In genomic region chr16:67641779-67642708, GRCh38 we compare ENCODE assay signal across 11 cellular contexts. TPM values are rescaled to one million over a fixed set of nuclear protein-coding genes. Genes with fewer than 3 reads are reported as not detected.
DNase-seq lines count a peak whose midpoint lies in the region; ATAC-seq and TF ChIP-seq lines count a peak whose summit lies in the region.
"Had no signal": no experiment of that assay in that cellular context is flagged by ENCODE, and none has a peak within 500 bp of the region (broad histone marks: within the 10 kb centered on the region; RNA-seq: fewer than 3 reads in every experiment).

No MANE protein-coding gene starts in this region.

- H3K27me3 Mint-ChIP-seq in T-helper 1 cell treated with Interleukin-12 subunit alpha and Interleukin-12 subunit beta and Interleukin-4 antibody, amounts not matched to agents 30 μg/mL and 1 μg/mL, for 36 hours (ENCODE audit: low read depth), result no peaks in the 10 kb centered on the region
- no peaks in the 10 kb centered on the region for H3K27me3 Mint-ChIP-seq in naive thymus-derived CD4-positive, alpha-beta T cell

- H3K27ac ChIP-seq in mammary epithelial cell (ENCODE audit: insufficient read depth, low read depth, low read length) (no peak overlapping the region), thoracic aorta (peak overlapping the region in 1 of 2 donors; percentile 15)
- H3K27ac ChIP-seq in naive thymus-derived CD4-positive, alpha-beta T cell (ENCODE audit: low read depth, low read length), result no peak overlapping the region
- H3K27ac ChIP-seq: neutrophil had no signal

- H3K79me2 ChIP-seq in mammary epithelial cell (ENCODE audit: insufficient read depth, low read length), result no peaks in the 10 kb centered on the region

- H3K9ac ChIP-seq in mammary epithelial cell (ENCODE audit: insufficient read depth, low read length), result no peak overlapping the region

- DNase-seq in T-helper 1 cell, result no peak
- peak; percentile 52 for DNase-seq in mammary epithelial cell
- DNase-seq in hippocampal formation (lab: John Stamatoyannopoulos, UW), result peak; percentile 62
- DNase-seq in thoracic aorta (ENCODE audit: low spot score), result no peak
- DNase-seq in SW 1271 (lab: John Stamatoyannopoulos, UW), result no peak
- no peak for DNase-seq in activated CD4-positive, alpha-beta T cell treated with anti-CD3 and anti-CD28 coated beads, Interleukin-2, amount 50 U/mL, for 1 hour
- DNase-seq in naive thymus-derived CD4-positive, alpha-beta T cell, result no peak
- DNase-seq: stimulated activated CD8-positive, alpha-beta memory T cell treated with anti-CD3 and anti-CD28 coated beads, Interleukin-4, amount 100 ng/mL, for 48 hours had no signal

- H3K9me3 Mint-ChIP-seq in T-helper 1 cell treated with Interleukin-12 subunit alpha and Interleukin-12 subunit beta and Interleukin-4 antibody, amounts not matched to agents 30 μg/mL and 1 μg/mL, for 36 hours, result no peaks in the 10 kb centered on the region
- H3K9me3 Mint-ChIP-seq in naive thymus-derived CD4-positive, alpha-beta T cell, result peaks cover 0 to 2% (median 0%) of the 10 kb centered on the region in 11 donors

- 10% methylated on average over 10 of the region's 10 CpGs for WGBS in mammary epithelial cell (ENCODE audit: low coverage, missing lambda C conversion rate)

- H3K36me3 Mint-ChIP-seq in T-helper 1 cell treated with Interleukin-12 subunit alpha and Interleukin-12 subunit beta and Interleukin-4 antibody, amounts not matched to agents 30 μg/mL and 1 μg/mL, for 36 hours (ENCODE audit: low read depth), result peaks cover 15% of the 10 kb centered on the region
- H3K36me3 Mint-ChIP-seq in naive thymus-derived CD4-positive, alpha-beta T cell, result peaks cover under 1 to 10% (median 4%) of the 10 kb centered on the region in 5 donors

- H3K9me3 ChIP-seq in mammary epithelial cell (replicated peaks; ENCODE audit: insufficient read depth, low read length) (no peaks in the 10 kb centered on the region), thoracic aorta (no peaks in the 10 kb centered on the region)
- no peaks in the 10 kb centered on the region for H3K9me3 ChIP-seq in naive thymus-derived CD4-positive, alpha-beta T cell (ENCODE audit: control insufficient read depth in 2 of 3, low read length in 3 of 3)
- H3K9me3 ChIP-seq: neutrophil had no signal

- peak; percentile 53 for ATAC-seq in thoracic aorta (ENCODE audit: insufficient number of reproducible peaks, low FRiP score, low read depth)
- ATAC-seq in naive thymus-derived CD4-positive, alpha-beta T cell, result no peak
- ATAC-seq: GM12878 had no signal

- intact Hi-C loops in mammary epithelial cell (cut with micrococcal nuclease), result no loop called here
- intact Hi-C loops in naive thymus-derived CD4-positive, alpha-beta T cell (cut with micrococcal nuclease), result loop anchor here in 1 of 2 donors (5.0 kb wide), 1 partner anchor 150 kb away; no protein-coding TSS in a partner anchor

- H4K20me1 ChIP-seq in mammary epithelial cell (ENCODE audit: insufficient read depth, low read length), result no peaks in the 10 kb centered on the region

- POLR2A ChIA-PET in naive thymus-derived CD4-positive, alpha-beta T cell (lab: Charles Lee), result interaction anchor here (0.6 to 10.1 kb wide), 5 partner anchors 16 to 98 kb away, joined by 3 to 128 read pairs (median 80); partner anchors contain the start of genes ACD, CTCF and PARD6A

- dilution Hi-C loops in mammary epithelial cell (cut with HindIII; ENCODE audit: low sequenced_read_pairs), result loop anchor here (5.0 kb wide), 2 partner anchors 35 to 40 kb away; no protein-coding TSS in a partner anchor

- H3K4me1 Mint-ChIP-seq in T-helper 1 cell treated with Interleukin-12 subunit alpha and Interleukin-12 subunit beta and Interleukin-4 antibody, amounts not matched to agents 30 μg/mL and 1 μg/mL, for 36 hours (ENCODE audit: low read depth), result peaks cover 9% of the 10 kb centered on the region
- H3K4me1 Mint-ChIP-seq in naive thymus-derived CD4-positive, alpha-beta T cell, result peaks cover 0 to 24% (median 13%) of the 10 kb centered on the region in 7 donors

- H3K4me2 ChIP-seq in mammary epithelial cell (ENCODE audit: insufficient read depth, low read depth, low read length), result no peak overlapping the region

- TF ChIP-seq CTCF in mammary epithelial cell (conservative IDR thresholded peaks at IDR 0.05 in 1 of 2, IDR thresholded peaks at IDR 0.05 in 1 of 2; ENCODE audit: extremely low read depth in 1 of 2, insufficient read depth in 1 of 2, low read depth in 1 of 2, low read length in 2 of 2), result peak in 1 of 2 donors; percentile 10
- no peak for TF ChIP-seq CTCF in thoracic aorta (IDR thresholded peaks at IDR 0.05)

- H3K4me3 ChIP-seq in mammary epithelial cell (replicated peaks in 1 of 3; ENCODE audit: insufficient read depth in 1 of 3, low read depth in 2 of 3, low read length in 3 of 3) (no peak overlapping the region), thoracic aorta (no peak overlapping the region)
- H3K4me3 ChIP-seq in naive thymus-derived CD4-positive, alpha-beta T cell (ENCODE audit: low read length), result no peak overlapping the region
- H3K4me3 ChIP-seq: GM12878 had no signal

- no peaks in the 10 kb centered on the region for H3K27me3 ChIP-seq in mammary epithelial cell (ENCODE audit: insufficient read depth, low read length)
- no peaks in the 10 kb centered on the region for H3K27me3 ChIP-seq in thoracic aorta (replicated peaks; ENCODE audit: insufficient read depth)
- H3K27me3 ChIP-seq in naive thymus-derived CD4-positive, alpha-beta T cell (ENCODE audit: control insufficient read depth in 2 of 2, insufficient read depth in 2 of 2, low read length in 2 of 2), result no peaks in the 10 kb centered on the region

- H3K36me3 ChIP-seq in mammary epithelial cell (ENCODE audit: insufficient read depth, low read length), result peaks cover 8% of the 10 kb centered on the region
- peaks cover 19% of the 10 kb centered on the region for H3K36me3 ChIP-seq in thoracic aorta
- peaks cover 12 to 32% (median 21%) of the 10 kb centered on the region in 3 experiments for H3K36me3 ChIP-seq in naive thymus-derived CD4-positive, alpha-beta T cell (ENCODE audit: control insufficient read depth in 2 of 3, insufficient read depth in 3 of 3, low read length in 3 of 3)

- in situ Hi-C loops in mammary epithelial cell (cut with MboI; ENCODE audit: low sequenced_read_pairs in 2 of 2), result no loop called here

- peak overlapping the region; percentile 20 for H3K27ac Mint-ChIP-seq in T-helper 1 cell treated with Interleukin-12 subunit alpha and Interleukin-12 subunit beta and Interleukin-4 antibody, amounts not matched to agents 30 μg/mL and 1 μg/mL, for 36 hours
- peak overlapping the region in 2 of 9 donors; percentile 55 to 75 for H3K27ac Mint-ChIP-seq in naive thymus-derived CD4-positive, alpha-beta T cell

- peak overlapping the region; percentile 15 for H2AFZ ChIP-seq in mammary epithelial cell (ENCODE audit: low read depth, low read length)

- BruUV-seq in mammary epithelial cell (replicated peaks; lab: Mats Ljungman, UMichigan), result no TSS peak

- H3K4me1 ChIP-seq in mammary epithelial cell (ENCODE audit: insufficient read depth, low read length), result peaks cover 12% of the 10 kb centered on the region
- H3K4me1 ChIP-seq in thoracic aorta (ENCODE audit: control insufficient read depth in 1 of 2, low read depth in 2 of 2), result peaks cover 10 to 15% of the 10 kb centered on the region in 2 donors
- peaks cover 9 to 15% of the 10 kb centered on the region in 2 donors for H3K4me1 ChIP-seq in naive thymus-derived CD4-positive, alpha-beta T cell (ENCODE audit: control insufficient read depth in 2 of 2, insufficient read depth in 2 of 2, low read length in 2 of 2)

- CTCF ChIA-PET in mammary epithelial cell (lab: Charles Lee; ENCODE audit: low non-redundant PET), result interaction anchor here (1.4 kb wide), 1 partner anchor 121 kb away, joined by 7 read pairs; no protein-coding TSS in a partner anchor
- CTCF ChIA-PET in naive thymus-derived CD4-positive, alpha-beta T cell (lab: Charles Lee), result interaction anchor here (0.6 to 7.3 kb wide), 9 partner anchors 22 to 642 kb away, joined by 3 to 107 read pairs (median 5); no protein-coding TSS in a partner anchor

- H3K4me3 Mint-ChIP-seq in T-helper 1 cell treated with Interleukin-12 subunit alpha and Interleukin-12 subunit beta and Interleukin-4 antibody, amounts not matched to agents 30 μg/mL and 1 μg/mL, for 36 hours, result no peak overlapping the region
- H3K4me3 Mint-ChIP-seq in naive thymus-derived CD4-positive, alpha-beta T cell, result no peak overlapping the region

RNA-seq across cellular contexts. Expression of gene CARMIL2, which starts 2.9 kb away (rescaled TPM):
- total RNA-seq in mammary epithelial cell (1 to 10 TPM in 1 of 2 donors, not detected in 1; 2.9 TPM), thoracic aorta (1 to 10 TPM in 1 of 2 donors, under 1 TPM in 1; 0.42 to 1.2 TPM)
- polyA plus RNA-seq in mammary epithelial cell, result 0.05 TPM
- not detected for polyA minus RNA-seq in mammary epithelial cell
- total RNA-seq in naive thymus-derived CD4-positive, alpha-beta T cell, result 100 to 1,000 TPM; 140 to 245 (median 215) TPM
- polyA plus RNA-seq in naive thymus-derived CD4-positive, alpha-beta T cell, result 10 to 100 TPM; 12.7 to 28.7 TPM

RNA-seq across cellular contexts. Expression of gene ACD, which starts 18.0 kb away (rescaled TPM):
- total RNA-seq in mammary epithelial cell, result 10 to 100 TPM; 15.5 to 39.8 TPM
- 34.5 TPM for polyA plus RNA-seq in mammary epithelial cell
- 53.2 TPM for polyA minus RNA-seq in mammary epithelial cell
- total RNA-seq in thoracic aorta, result 10 to 100 TPM; 16.9 to 20.4 TPM
- total RNA-seq in naive thymus-derived CD4-positive, alpha-beta T cell, result 10 to 100 TPM; 29.3 to 44.1 (median 34.4) TPM
- 10 to 100 TPM; 25.4 to 33.2 TPM for polyA plus RNA-seq in naive thymus-derived CD4-positive, alpha-beta T cell

RNA-seq across cellular contexts. Expression of gene PARD6A, which starts 18.7 kb away (rescaled TPM):
- total RNA-seq in mammary epithelial cell (under 1 TPM; 0.40 to 0.67 TPM), thoracic aorta (10 to 100 TPM in 1 of 2 donors, 1 to 10 TPM in 1; 5.7 to 10.7 TPM)
- 0.59 TPM for polyA plus RNA-seq in mammary epithelial cell
- polyA minus RNA-seq in mammary epithelial cell, result 4.5 TPM
- total RNA-seq in naive thymus-derived CD4-positive, alpha-beta T cell, result 10 to 100 TPM in 1 of 5 experiments, 1 to 10 TPM in 4; 4.5 to 11.2 (median 4.7) TPM
- polyA plus RNA-seq in naive thymus-derived CD4-positive, alpha-beta T cell, result 10 to 100 TPM in 1 of 2 donors, 1 to 10 TPM in 1; 9.3 to 15.1 TPM

RNA-seq across cellular contexts. Expression of gene ENKD1, which starts 24.5 kb away (rescaled TPM):
- total RNA-seq in mammary epithelial cell (10 to 100 TPM in 1 of 2 donors, 1 to 10 TPM in 1; 6.2 to 13.4 TPM), thoracic aorta (10 to 100 TPM; 15.4 to 17.6 TPM)
- 9.3 TPM for polyA plus RNA-seq in mammary epithelial cell
- 0.98 TPM for polyA minus RNA-seq in mammary epithelial cell
- 1 to 10 TPM; 4.9 to 8.3 (median 7.8) TPM for total RNA-seq in naive thymus-derived CD4-positive, alpha-beta T cell
- polyA plus RNA-seq in naive thymus-derived CD4-positive, alpha-beta T cell, result 1 to 10 TPM; 1.1 to 2.5 TPM

RNA-seq across cellular contexts. Expression of gene C16orf86, which starts 24.6 kb away (rescaled TPM):
- total RNA-seq in mammary epithelial cell (1 to 10 TPM in 1 of 2 donors, under 1 TPM in 1; 0.75 to 1.7 TPM), thoracic aorta (10 to 100 TPM in 1 of 2 donors, 1 to 10 TPM in 1; 6.6 to 11.9 TPM)
- polyA plus RNA-seq in mammary epithelial cell, result 0.80 TPM
- polyA minus RNA-seq in mammary epithelial cell, result 0.62 TPM
- 1 to 10 TPM; 4.3 to 6.4 (median 4.7) TPM for total RNA-seq in naive thymus-derived CD4-positive, alpha-beta T cell
- polyA plus RNA-seq in naive thymus-derived CD4-positive, alpha-beta T cell, result 1 to 10 TPM; 3.5 to 5.7 TPM

Comparison
In these comparisons a context has a peak if more than half of its experiments do, and no peak if none do; other contexts are left out.
1. DNase-seq: peak in mammary epithelial cell (single experiment) and hippocampal formation (2 of 2); none in T-helper 1 cell (0 of 5), thoracic aorta (single experiment), SW 1271 (0 of 2), activated CD4-positive, alpha-beta T cell treated with anti-CD3 and anti-CD28 coated beads, Interleukin-2, amount 50 U/mL, for 1 hour (single experiment) and naive thymus-derived CD4-positive, alpha-beta T cell (0 of 9).
2. RNA of gene CARMIL2, which starts 2.9 kb away (total RNA-seq): 140 to 245 TPM in naive thymus-derived CD4-positive, alpha-beta T cell; 2.9 TPM in mammary epithelial cell and 0.42 to 1.2 TPM in thoracic aorta; every median in the first group is over 10 times any median in the second.